16 cellular contexts compared by ENCODE assay signal in the genomic region with DNA sequence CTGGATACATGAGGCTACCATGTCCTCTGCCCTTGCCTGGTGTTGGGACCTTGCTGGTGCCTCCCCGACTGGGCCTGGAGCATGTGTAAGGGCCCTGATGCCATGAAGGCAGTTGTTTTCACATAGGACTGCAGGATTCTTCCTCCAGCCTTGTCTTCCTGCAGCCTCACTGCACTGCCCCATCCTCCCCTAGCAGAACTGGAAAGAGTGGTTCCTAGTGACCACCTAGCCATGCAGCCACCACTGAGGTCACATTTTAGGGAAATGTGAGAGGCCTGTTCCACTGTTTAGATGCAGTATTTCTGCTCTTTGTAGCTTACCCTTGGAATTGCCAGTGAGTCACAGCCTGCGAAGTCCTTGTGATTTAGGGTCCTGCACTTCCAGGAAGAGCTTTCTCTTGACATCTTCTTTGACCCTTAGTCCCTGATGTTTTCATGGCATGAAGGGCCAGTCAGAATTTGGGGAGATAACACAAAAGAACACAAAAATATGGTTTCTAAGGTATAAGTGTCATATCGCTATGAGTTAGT. TPM values are rescaled to one million over a fixed set of nuclear protein-coding genes. Genes with fewer than 3 reads are reported as not detected.
DNase-seq lines count a peak whose midpoint lies in the region; ATAC-seq and TF ChIP-seq lines count a peak whose summit lies in the region.
"Had no signal": no experiment of that assay in that cellular context is flagged by ENCODE, and none has a peak within 500 bp of the region (broad histone marks: within the 10 kb centered on the region; RNA-seq: fewer than 3 reads in every experiment).

No MANE protein-coding gene starts in this region.

- peaks cover 98% of the 10 kb centered on the region for H3K4me1 ChIP-seq in CD8-positive, alpha-beta memory T cell (ENCODE audit: insufficient read depth, low read length)
- H3K4me1 ChIP-seq in Karpas-422 (ENCODE audit: low read length): peaks cover 52% of the 10 kb centered on the region
- H3K4me1 ChIP-seq in mammary epithelial cell (ENCODE audit: insufficient read depth, low read length): peaks cover 38% of the 10 kb centered on the region
- peaks cover 5 to 49% (median 25%) of the 10 kb centered on the region in 4 donors for H3K4me1 ChIP-seq in transverse colon

- H3K4me1 Mint-ChIP-seq in CD8-positive, alpha-beta memory T cell: peaks cover 90 to 98% (median 97%) of the 10 kb centered on the region in 3 donors
- H3K4me1 Mint-ChIP-seq in activated T-helper 2 cell treated with anti-CD3 and anti-CD28 coated beads, Interferon-gamma antibody, Interleukin-2, Interleukin-4, amounts not matched to agents 10 μg/mL and 5 μg/mL and 100 μg/mL, durations not matched to agents 14 hours and 24 hours and 36 hours (ENCODE audit: low read depth): peaks cover 88% of the 10 kb centered on the region
- H3K4me1 Mint-ChIP-seq in natural killer cell: peaks cover 91 to 94% of the 10 kb centered on the region in 2 donors

- no TSS peak for BruUV-seq in mammary epithelial cell (replicated peaks; lab: Mats Ljungman, UMichigan)

- intact Hi-C loops in activated T-helper 2 cell treated with anti-CD3 and anti-CD28 coated beads, Interferon-gamma antibody, Interleukin-2, Interleukin-4, amounts not matched to agents 10 μg/mL and 5 μg/mL and 100 μg/mL, durations not matched to agents 14 hours and 24 hours and 36 hours (cut with micrococcal nuclease): loop anchor here (2.0 kb wide), 2 partner anchors 23 to 261 kb away; a partner anchor contains a TSS
- intact Hi-C loops in natural killer cell (cut with micrococcal nuclease) (loop anchor here (2.0 to 10.0 kb wide), 2 partner anchors 23 to 257 kb away; a partner anchor contains a TSS), mammary epithelial cell (cut with micrococcal nuclease) (loop anchor here (1.0 to 10.0 kb wide), 2 partner anchors 8 to 167 kb away; no protein-coding TSS in a partner anchor), transverse colon (cut with DNase I; ENCODE audit: low total_unique reads) (no loop called here)

- no peaks in the 10 kb centered on the region for H3K36me3 ChIP-seq in CD8-positive, alpha-beta memory T cell (ENCODE audit: insufficient read depth, low read length)
- H3K36me3 ChIP-seq in Karpas-422 (ENCODE audit: insufficient read depth, low read length) (no peaks in the 10 kb centered on the region), mammary epithelial cell (ENCODE audit: insufficient read depth, low read length) (no peaks in the 10 kb centered on the region), transverse colon (no peaks in the 10 kb centered on the region)
- H3K36me3 ChIP-seq: ascending aorta, esophagus muscularis mucosa, ovary had no signal

- H4K20me1 ChIP-seq in Karpas-422 (ENCODE audit: insufficient read depth, low read depth, low read length): peaks cover 24% of the 10 kb centered on the region; the same call in 1 of the 2 replicates
- no peaks in the 10 kb centered on the region for H4K20me1 ChIP-seq in mammary epithelial cell (ENCODE audit: insufficient read depth, low read length)

- H3K79me2 ChIP-seq in Karpas-422 (ENCODE audit: low read length): no peaks in the 10 kb centered on the region
- peaks cover 44% of the 10 kb centered on the region for H3K79me2 ChIP-seq in mammary epithelial cell (ENCODE audit: insufficient read depth, low read length)

- CTCF ChIA-PET in CD8-positive, alpha-beta memory T cell (lab: Charles Lee): interaction anchor here (1.0 to 7.5 kb wide), 8 partner anchors 9 to 344 kb away, joined by 3 to 39 read pairs (median 6); a partner anchor contains a TSS
- CTCF ChIA-PET in mammary epithelial cell (lab: Charles Lee; ENCODE audit: low non-redundant PET): no interaction called here

- dilution Hi-C loops in mammary epithelial cell (cut with HindIII; ENCODE audit: low sequenced_read_pairs): loop anchor here (5.0 kb wide), 2 partner anchors 59 to 71 kb away; no protein-coding TSS in a partner anchor

- peaks cover 0 to 7% (median 2%) of the 10 kb centered on the region in 3 donors for H3K36me3 Mint-ChIP-seq in CD8-positive, alpha-beta memory T cell
- H3K36me3 Mint-ChIP-seq in activated T-helper 2 cell treated with anti-CD3 and anti-CD28 coated beads, Interferon-gamma antibody, Interleukin-2, Interleukin-4, amounts not matched to agents 10 μg/mL and 5 μg/mL and 100 μg/mL, durations not matched to agents 14 hours and 24 hours and 36 hours (ENCODE audit: low read depth): peaks cover 10% of the 10 kb centered on the region
- no peaks in the 10 kb centered on the region for H3K36me3 Mint-ChIP-seq in natural killer cell

- no peak overlapping the region for H3K9ac ChIP-seq in Karpas-422 (ENCODE audit: low read length)
- H3K9ac ChIP-seq in mammary epithelial cell (ENCODE audit: insufficient read depth, low read length): no peak overlapping the region

- H3K4me2 ChIP-seq in Karpas-422 (ENCODE audit: low read depth, low read length, poor library complexity, severe bottlenecking) (peak overlapping the region; percentile 46), mammary epithelial cell (ENCODE audit: insufficient read depth, low read depth, low read length) (no peak overlapping the region)

- no peaks in the 10 kb centered on the region for H3K27me3 Mint-ChIP-seq in CD8-positive, alpha-beta memory T cell
- H3K27me3 Mint-ChIP-seq in activated T-helper 2 cell treated with anti-CD3 and anti-CD28 coated beads, Interferon-gamma antibody, Interleukin-2, Interleukin-4, amounts not matched to agents 10 μg/mL and 5 μg/mL and 100 μg/mL, durations not matched to agents 14 hours and 24 hours and 36 hours (ENCODE audit: low read depth): no peaks in the 10 kb centered on the region
- no peaks in the 10 kb centered on the region for H3K27me3 Mint-ChIP-seq in natural killer cell (ENCODE audit: low read depth in 2 of 2)

- POLR2A ChIA-PET in CD8-positive, alpha-beta memory T cell (lab: Charles Lee): interaction anchor here (0.9 to 2.8 kb wide), 3 partner anchors 9 to 32 kb away, joined by 3 to 20 read pairs (median 5); no protein-coding TSS in a partner anchor

- WGBS in mammary epithelial cell (ENCODE audit: low coverage, missing lambda C conversion rate): 95% methylated on average over 3 of the region's 3 CpGs
- 82 to 88% methylated on average over 2 to 3 of the region's 3 CpGs for WGBS in transverse colon (ENCODE audit: low coverage in 1 of 2), 2 donors

- H3K27ac ChIP-seq in CD8-positive, alpha-beta memory T cell (ENCODE audit: low read depth, low read length): peak overlapping the region; percentile 62
- H3K27ac ChIP-seq in Karpas-422 (ENCODE audit: low read length): no peak overlapping the region
- H3K27ac ChIP-seq in mammary epithelial cell (ENCODE audit: insufficient read depth, low read depth, low read length): no peak overlapping the region
- H3K27ac ChIP-seq in transverse colon: peak overlapping the region in 1 of 4 donors; percentile 14
- H3K27ac ChIP-seq: ascending aorta, esophagus muscularis mucosa, ovary had no signal

- no peaks in the 10 kb centered on the region for H3K9me2 ChIP-seq in Karpas-422 (replicated peaks; ENCODE audit: insufficient read depth, low read length)

- no peaks in the 10 kb centered on the region for H3K27me3 ChIP-seq in CD8-positive, alpha-beta memory T cell (ENCODE audit: insufficient read depth, low read length, poor library complexity, severe bottlenecking)
- H3K27me3 ChIP-seq in Karpas-422 (ENCODE audit: low read length) (no peaks in the 10 kb centered on the region), mammary epithelial cell (ENCODE audit: insufficient read depth, low read length) (no peaks in the 10 kb centered on the region), transverse colon (no peaks in the 10 kb centered on the region)
- H3K27me3 ChIP-seq: ascending aorta, esophagus muscularis mucosa, ovary had no signal

- no peak for TF ChIP-seq POLR2A in transverse colon (IDR thresholded peaks at IDR 0.05)

- in situ Hi-C loops in mammary epithelial cell (cut with MboI; ENCODE audit: low sequenced_read_pairs in 2 of 2) (loop anchor here in 1 of 2 donors (10.0 kb wide), 1 partner anchor 73 kb away; no protein-coding TSS in a partner anchor), transverse colon (cut with MboI; ENCODE audit: low pct_ligation_motif_present in 1 of 4, low pct_unique_long_range_greater_than_20kb in 1 of 4, low sequenced_read_pairs in 3 of 4) (no loop called here)

- no peak for TF ChIP-seq EP300 in transverse colon (IDR thresholded peaks at IDR 0.05; ENCODE audit: low read depth)

- peak overlapping the region; percentile 82 to 99 (median 94) for H3K27ac Mint-ChIP-seq in CD8-positive, alpha-beta memory T cell
- peak overlapping the region; percentile 38 for H3K27ac Mint-ChIP-seq in activated T-helper 2 cell treated with anti-CD3 and anti-CD28 coated beads, Interferon-gamma antibody, Interleukin-2, Interleukin-4, amounts not matched to agents 10 μg/mL and 5 μg/mL and 100 μg/mL, durations not matched to agents 14 hours and 24 hours and 36 hours
- H3K27ac Mint-ChIP-seq in natural killer cell: peak overlapping the region; percentile 86 to 88

- no peak for ATAC-seq in natural killer cell

- peak overlapping the region; percentile 15 for H3K4me3 ChIP-seq in CD8-positive, alpha-beta memory T cell (ENCODE audit: low read length)
- H3K4me3 ChIP-seq in Karpas-422 (ENCODE audit: low read length) (no peak overlapping the region), mammary epithelial cell (replicated peaks in 1 of 3; ENCODE audit: insufficient read depth in 1 of 3, low read depth in 2 of 3, low read length in 3 of 3) (no peak overlapping the region), transverse colon (no peak overlapping the region)
- H3K4me3 ChIP-seq: ascending aorta, esophagus muscularis mucosa, ovary, skin epidermis had no signal

- peak overlapping the region; percentile 30 to 89 (median 70) for H3K4me3 Mint-ChIP-seq in CD8-positive, alpha-beta memory T cell
- peak overlapping the region; percentile 19 for H3K4me3 Mint-ChIP-seq in activated T-helper 2 cell treated with anti-CD3 and anti-CD28 coated beads, Interferon-gamma antibody, Interleukin-2, Interleukin-4, amounts not matched to agents 10 μg/mL and 5 μg/mL and 100 μg/mL, durations not matched to agents 14 hours and 24 hours and 36 hours (ENCODE audit: low read depth)
- H3K4me3 Mint-ChIP-seq in natural killer cell: peak overlapping the region; percentile 78

- no peaks in the 10 kb centered on the region for H3K9me3 Mint-ChIP-seq in CD8-positive, alpha-beta memory T cell
- no peaks in the 10 kb centered on the region for H3K9me3 Mint-ChIP-seq in activated T-helper 2 cell treated with anti-CD3 and anti-CD28 coated beads, Interferon-gamma antibody, Interleukin-2, Interleukin-4, amounts not matched to agents 10 μg/mL and 5 μg/mL and 100 μg/mL, durations not matched to agents 14 hours and 24 hours and 36 hours
- no peaks in the 10 kb centered on the region for H3K9me3 Mint-ChIP-seq in natural killer cell

- no peaks in the 10 kb centered on the region for H3K9me3 ChIP-seq in CD8-positive, alpha-beta memory T cell (ENCODE audit: low read length)
- H3K9me3 ChIP-seq in Karpas-422 (ENCODE audit: low read length) (no peaks in the 10 kb centered on the region), mammary epithelial cell (replicated peaks; ENCODE audit: insufficient read depth, low read length) (no peaks in the 10 kb centered on the region), transverse colon (no peaks in the 10 kb centered on the region)
- H3K9me3 ChIP-seq: ascending aorta, esophagus muscularis mucosa, ovary had no signal

- H2AFZ ChIP-seq in Karpas-422 (ENCODE audit: low read length): no peak overlapping the region
- no peak overlapping the region for H2AFZ ChIP-seq in mammary epithelial cell (ENCODE audit: low read depth, low read length)

- TF ChIP-seq CTCF in natural killer cell (IDR thresholded peaks at IDR 0.05) (no peak), mammary epithelial cell (conservative IDR thresholded peaks at IDR 0.05 in 1 of 2, IDR thresholded peaks at IDR 0.05 in 1 of 2; ENCODE audit: extremely low read depth in 1 of 2, insufficient read depth in 1 of 2, low read depth in 1 of 2, low read length in 2 of 2) (no peak), transverse colon (IDR thresholded peaks at IDR 0.05) (no peak)

- DNase-seq in CD8-positive, alpha-beta memory T cell: no peak
- DNase-seq in Karpas-422 (no peak), natural killer cell (no peak), mammary epithelial cell (no peak), NCI-H82 treated with DMSO at 0.1 percent for 48 hours (lab: John Stamatoyannopoulos, UW; ENCODE audit: unreplicated experiment) (no peak), transverse colon (no peak)
- DNase-seq in activated T-helper 2 cell treated with anti-CD3 and anti-CD28 coated beads, Interferon-gamma antibody, Interleukin-2, Interleukin-4, amounts not matched to agents 10 μg/mL and 5 μg/mL and 100 μg/mL, durations not matched to agents 14 hours and 24 hours and 36 hours (ENCODE audit: low spot score): no peak
- DNase-seq: activated CD8-positive, alpha-beta memory T cell treated with anti-CD3 and anti-CD28 coated beads, Interleukin-2, amount 50 U/mL, for 4 hours; head of caudate nucleus; NCI-H1092; NCI-H2227 treated with DMSO at 0.1 percent for 48 hours; ovary; stimulated activated naive CD4-positive, alpha-beta T cell treated with Interleukin-2 at 50 U/mL for 16 hours had no signal

RNA-seq across cellular contexts. Expression of a gene that starts 24.2 kb away (rescaled TPM):
- total RNA-seq in CD8-positive, alpha-beta memory T cell: 100 to 1,000 TPM; 295 to 311 TPM
- 207 TPM for polyA plus RNA-seq in CD8-positive, alpha-beta memory T cell
- total RNA-seq in Karpas-422 (2014; rRNA removed; shearing (Covaris generic); ENCODE audit: low replicate concordance): 34.5 and 58.7 TPM in 2 replicates
- total RNA-seq in activated T-helper 2 cell treated with anti-CD3 and anti-CD28 coated beads, Interferon-gamma antibody, Interleukin-2, Interleukin-4, amounts not matched to agents 10 μg/mL and 5 μg/mL and 100 μg/mL, durations not matched to agents 14 hours and 24 hours and 36 hours: 112 and 117 TPM in 2 replicates
- total RNA-seq in natural killer cell (10 to 100 TPM; 47.6 to 87.5 (median 76.3) TPM), mammary epithelial cell (10 to 100 TPM; 11.3 to 15.9 TPM), transverse colon (10 to 100 TPM in 3 of 4 donors, 1 to 10 TPM in 1; 9.8 to 28.1 (median 22.5) TPM)
- 15.4 TPM for polyA plus RNA-seq in mammary epithelial cell
- 7.1 TPM for polyA minus RNA-seq in mammary epithelial cell

Comparison
In these comparisons a context has a peak if more than half of its experiments do, and no peak if none do; other contexts are left out.
1. H3K27ac Mint-ChIP-seq: peak in every context shown above with its lines; median percentile 94 in CD8-positive, alpha-beta memory T cell; 87 in natural killer cell; 38 in activated T-helper 2 cell treated with anti-CD3 and anti-CD28 coated beads, Interferon-gamma antibody, Interleukin-2, Interleukin-4, amounts not matched to agents 10 μg/mL and 5 μg/mL and 100 μg/mL, durations not matched to agents 14 hours and 24 hours and 36 hours.
2. H3K4me3 Mint-ChIP-seq: peak in every context shown above with its lines; median percentile 78 in natural killer cell; 70 in CD8-positive, alpha-beta memory T cell; 19 in activated T-helper 2 cell treated with anti-CD3 and anti-CD28 coated beads, Interferon-gamma antibody, Interleukin-2, Interleukin-4, amounts not matched to agents 10 μg/mL and 5 μg/mL and 100 μg/mL, durations not matched to agents 14 hours and 24 hours and 36 hours.